Comparison of ENCODE assay signal across 10 cellular contexts in the genomic region with DNA sequence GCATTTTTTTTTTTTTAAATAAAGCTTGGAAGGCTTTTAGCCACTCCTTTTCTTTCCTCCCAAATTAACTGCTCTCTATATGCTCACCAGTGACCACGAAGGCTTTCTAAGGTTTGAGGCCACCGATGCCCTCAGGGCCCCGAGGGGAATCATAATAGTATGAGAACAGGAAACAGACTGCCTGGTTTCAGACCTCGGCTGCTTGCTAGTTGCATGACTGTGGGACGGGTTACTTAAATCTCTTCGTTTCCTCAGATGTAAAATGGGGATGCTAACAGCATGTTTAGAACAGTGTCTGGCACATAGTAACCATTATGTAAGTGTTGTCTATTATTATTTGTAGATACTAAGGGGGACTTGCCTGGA. TPM values are rescaled to one million over a fixed set of nuclear protein-coding genes. Genes with fewer than 3 reads are reported as not detected.
DNase-seq lines count a peak whose midpoint lies in the region; ATAC-seq and TF ChIP-seq lines count a peak whose summit lies in the region.
"Had no signal": no experiment of that assay in that cellular context is flagged by ENCODE, and none has a peak within 500 bp of the region (broad histone marks: within the 10 kb centered on the region; RNA-seq: fewer than 3 reads in every experiment).

No MANE protein-coding gene starts in this region.

- no peaks in the 10 kb centered on the region for H3K36me3 Mint-ChIP-seq in progenitor cell of endocrine pancreas (ENCODE audit: insufficient read depth)

- DNase-seq in progenitor cell of endocrine pancreas (ENCODE audit: low spot score, unreplicated experiment) = no peak
- no peak for DNase-seq in effector CD8-positive, alpha-beta T cell (lab: John Stamatoyannopoulos, UW)
- DNase-seq in stimulated activated CD4-positive, alpha-beta T cell treated with anti-CD3 and anti-CD28 coated beads, Interleukin-4, amount 100 ng/mL, for 1 hour = no peak
- DNase-seq in NCI-H187 (lab: John Stamatoyannopoulos, UW) = no peak
- DNase-seq: activated T-cell treated with anti-CD3 and anti-CD28 coated beads for 4 hours, NCI-H2107 had no signal

- H3K4me3 Mint-ChIP-seq in progenitor cell of endocrine pancreas (ENCODE audit: low read depth) = peak overlapping the region; percentile 69

- no peaks in the 10 kb centered on the region for H3K9me3 Mint-ChIP-seq in progenitor cell of endocrine pancreas (ENCODE audit: low read depth)

- 66% methylated on average over 6 of the region's 6 CpGs for WGBS in HUES64
- WGBS in ectodermal cell, 2 experiments = 72 to 73% methylated on average over 6 of the region's 6 CpGs

- no peak for TF ChIP-seq CTCF in progenitor cell of endocrine pancreas (IDR thresholded peaks at IDR 0.05; ENCODE audit: unreplicated experiment)

- peaks cover 27% of the 10 kb centered on the region for H3K27me3 Mint-ChIP-seq in progenitor cell of endocrine pancreas

- H3K4me1 Mint-ChIP-seq in progenitor cell of endocrine pancreas (ENCODE audit: low read depth) = peaks cover 6% of the 10 kb centered on the region

- ATAC-seq in GM18907 (IDR thresholded peaks at IDR 0.05; ENCODE audit: unreplicated experiment) (peak; percentile 60), GM19395 (IDR thresholded peaks at IDR 0.05; ENCODE audit: unreplicated experiment) (no peak)

- no peaks in the 10 kb centered on the region for H3K27me3 ChIP-seq in HUES64 (ENCODE audit: insufficient read depth, low read length)
- H3K27me3 ChIP-seq in ectodermal cell (ENCODE audit: control insufficient read depth, insufficient read depth, low read length, poor library complexity, severe bottlenecking) = no peaks in the 10 kb centered on the region

- H3K9me3 ChIP-seq in HUES64 (ENCODE audit: insufficient read depth, low read depth, low read length) = no peaks in the 10 kb centered on the region
- H3K9me3 ChIP-seq in ectodermal cell (ENCODE audit: control insufficient read depth, low read length) = no peaks in the 10 kb centered on the region

- no peak overlapping the region for H3K27ac Mint-ChIP-seq in progenitor cell of endocrine pancreas

- H3K9ac ChIP-seq in HUES64 (ENCODE audit: low read depth, low read length) = no peak overlapping the region

- H3K36me3 ChIP-seq in HUES64 (ENCODE audit: insufficient read depth, low read length) = no peaks in the 10 kb centered on the region
- no peaks in the 10 kb centered on the region for H3K36me3 ChIP-seq in ectodermal cell (ENCODE audit: control insufficient read depth, insufficient read depth, low read length)

- peaks cover 11% of the 10 kb centered on the region for H3K4me1 ChIP-seq in HUES64 (ENCODE audit: insufficient read depth, low read length)
- H3K4me1 ChIP-seq in ectodermal cell (ENCODE audit: control insufficient read depth, insufficient read depth, low read length) = peaks cover 4% of the 10 kb centered on the region

- H3K4me3 ChIP-seq in HUES64 (ENCODE audit: low read length) = peak overlapping the region; percentile 39; the same call in 1 of the 2 replicates
- no peak overlapping the region for H3K4me3 ChIP-seq in ectodermal cell (ENCODE audit: insufficient read depth, low read depth, low read length)

- no peak overlapping the region for H3K27ac ChIP-seq in HUES64 (ENCODE audit: low read depth, low read length)
- peak overlapping the region; percentile 54 for H3K27ac ChIP-seq in ectodermal cell (ENCODE audit: insufficient read depth, low read depth, low read length, poor library complexity, severe bottlenecking)

RNA-seq across cellular contexts. Expression of gene LINC00632, which starts 3.6 kb away (rescaled TPM):
- polyA plus RNA-seq in HUES64 (2013, experiment 1 of 2) = 58.9 TPM
- polyA plus RNA-seq in HUES64 (2013, experiment 2 of 2) = 83.5 TPM
- 108 TPM for polyA plus RNA-seq in ectodermal cell (2013, experiment 1 of 4)
- polyA plus RNA-seq in ectodermal cell (2013, experiment 2 of 4) = 82.8 TPM
- polyA plus RNA-seq in ectodermal cell (2013, experiment 3 of 4) = 72.8 TPM
- 103 TPM for polyA plus RNA-seq in ectodermal cell (2013, experiment 4 of 4)
- 152 and 154 TPM in 2 replicates for total RNA-seq in progenitor cell of endocrine pancreas
